ENCODE assay signal across 2 cellular contexts in genomic region chr11:129831227-129831626, GRCh38. TPM values are rescaled to one million over a fixed set of nuclear protein-coding genes. Genes with fewer than 3 reads are reported as not detected.
"Had no signal": no experiment of that assay in that cellular context is flagged by ENCODE, and none has a peak within 500 bp of the region (broad histone marks: within the 10 kb centered on the region; RNA-seq: fewer than 3 reads in every experiment).

No MANE protein-coding gene starts in this region.

RNA-seq across cellular contexts. Expression of gene TMEM45B, which starts 15.6 kb away (rescaled TPM):
- total RNA-seq: fibroblast of villous mesenchyme, right cardiac atrium had no signal
- polyA plus RNA-seq: right cardiac atrium had no signal
